ENCODE assay signal across 7 cellular contexts in genomic region chr10:119301397-119301796, GRCh38.
A peak's percentile ranks its signal among the peaks of the same experiment; 100 is the strongest.
DNase-seq lines count a peak whose midpoint lies in the region; ATAC-seq and TF ChIP-seq lines count a peak whose summit lies in the region.

No MANE protein-coding gene starts in this region.

- ATAC-seq in GM19328 (IDR thresholded peaks at IDR 0.05; ENCODE audit: unreplicated experiment) (no peak), HG03378 (IDR thresholded peaks at IDR 0.05; ENCODE audit: unreplicated experiment) (no peak), HG02973 (IDR thresholded peaks at IDR 0.05; ENCODE audit: unreplicated experiment) (no peak)

- H3K9ac ChIP-seq in rectal smooth muscle tissue (ENCODE audit: low read length) = no peak overlapping the region

- TF ChIP-seq CTCF in tibial artery (IDR thresholded peaks at IDR 0.05) = no peak

- H3K9me3 Mint-ChIP-seq in activated naive CD4-positive, alpha-beta T cell treated with anti-CD3 and anti-CD28 coated beads, Interleukin-2, amount 10 ng/mL, durations not matched to agents 7 days and 5 days = peaks cover 13% of the 10 kb centered on the region

- DNase-seq in T-helper 22 cell (ENCODE audit: low read depth) (peak; percentile 44), tibial artery (no peak)
- DNase-seq in activated naive CD4-positive, alpha-beta T cell treated with anti-CD3 and anti-CD28 coated beads, Interleukin-2, amount 10 ng/mL, durations not matched to agents 7 days and 5 days = peak; percentile 81

- H3K27me3 ChIP-seq in rectal smooth muscle tissue (ENCODE audit: control insufficient read depth, insufficient read depth, low read length) (no peaks in the 10 kb centered on the region), tibial artery (no peaks in the 10 kb centered on the region)

- H3K27ac ChIP-seq in rectal smooth muscle tissue (ENCODE audit: low read depth, low read length) (peak overlapping the region; percentile 67), tibial artery (peak overlapping the region; percentile 20 to 43)

- no peaks in the 10 kb centered on the region for H3K36me3 ChIP-seq in rectal smooth muscle tissue (ENCODE audit: control insufficient read depth, insufficient read depth, low read length)
- peaks cover 0 to 6% (median 0%) of the 10 kb centered on the region in 3 donors for H3K36me3 ChIP-seq in tibial artery

- no peak overlapping the region for H3K4me3 ChIP-seq in rectal smooth muscle tissue (ENCODE audit: low read length)
- H3K4me3 ChIP-seq in tibial artery = no peak overlapping the region

- peaks cover 32% of the 10 kb centered on the region for H3K36me3 Mint-ChIP-seq in activated naive CD4-positive, alpha-beta T cell treated with anti-CD3 and anti-CD28 coated beads, Interleukin-2, amount 10 ng/mL, durations not matched to agents 7 days and 5 days

- H3K4me3 Mint-ChIP-seq in activated naive CD4-positive, alpha-beta T cell treated with anti-CD3 and anti-CD28 coated beads, Interleukin-2, amount 10 ng/mL, durations not matched to agents 7 days and 5 days = peak overlapping the region; percentile 61

- intact Hi-C loops in tibial artery (cut with DNase I; ENCODE audit: low total_unique reads) = no loop called here

- no peaks in the 10 kb centered on the region for H3K9me3 ChIP-seq in tibial artery

- no peaks in the 10 kb centered on the region for H3K27me3 Mint-ChIP-seq in activated naive CD4-positive, alpha-beta T cell treated with anti-CD3 and anti-CD28 coated beads, Interleukin-2, amount 10 ng/mL, durations not matched to agents 7 days and 5 days

- peak overlapping the region; percentile 96 for H3K27ac Mint-ChIP-seq in activated naive CD4-positive, alpha-beta T cell treated with anti-CD3 and anti-CD28 coated beads, Interleukin-2, amount 10 ng/mL, durations not matched to agents 7 days and 5 days

- peaks cover 16% of the 10 kb centered on the region for H3K4me1 ChIP-seq in rectal smooth muscle tissue (ENCODE audit: control insufficient read depth, insufficient read depth, low read length)
- H3K4me1 ChIP-seq in tibial artery = peaks cover 0 to 87% (median 41%) of the 10 kb centered on the region in 4 donors

- CTCF ChIA-PET in activated naive CD4-positive, alpha-beta T cell treated with anti-CD3 and anti-CD28 coated beads, Interleukin-2, amount 10 ng/mL, durations not matched to agents 7 days and 5 days (lab: Charles Lee) = interaction anchor here (0.9 to 1.9 kb wide), 4 partner anchors 92 to 102 kb away, joined by 4 to 8 read pairs (median 7); partner anchors contain the start of gene GRK5

- peaks cover 80% of the 10 kb centered on the region for H3K4me1 Mint-ChIP-seq in activated naive CD4-positive, alpha-beta T cell treated with anti-CD3 and anti-CD28 coated beads, Interleukin-2, amount 10 ng/mL, durations not matched to agents 7 days and 5 days

Comparison
In these comparisons a context has a peak if more than half of its experiments do, and no peak if none do; other contexts are left out.
1. DNase-seq: peak in T-helper 22 cell (single experiment) and activated naive CD4-positive, alpha-beta T cell treated with anti-CD3 and anti-CD28 coated beads, Interleukin-2, amount 10 ng/mL, durations not matched to agents 7 days and 5 days (single experiment); none in tibial artery (0 of 2).